23 cellular contexts compared by ENCODE assay signal in genomic region chr7:72268826-72269225, GRCh38.
"Had no signal": no experiment of that assay in that cellular context is flagged by ENCODE, and none has a peak within 500 bp of the region (broad histone marks: within the 10 kb centered on the region; RNA-seq: fewer than 3 reads in every experiment).

No MANE protein-coding gene starts in this region.

- H3K9me3 ChIP-seq: ovary, right lobe of liver, testis, thyroid gland, transverse colon, upper lobe of left lung had no signal

- ATAC-seq: mucosa of descending colon; naive thymus-derived CD4-positive, alpha-beta T cell; natural killer cell treated with Interleukin-12 subunit alpha and Interleukin-12 subunit beta and Interleukin-15 and Interleukin-18, amount 100 ng/mL, for 72 hours; right lobe of liver; stimulated activated naive B cell treated with anti-CD40 and anti-IgM and Interleukin-4, amounts not matched to agents 10 μg/mL and 1 μg/mL and 100 μg/mL, for 72 hours; stimulated activated naive CD8-positive, alpha-beta T cell treated with anti-CD3 and anti-CD28 coated beads, Interleukin-15, Interleukin-2, amounts not matched to agents 100 U/mL and 50 U/mL, for 24 hours had no signal

- H3K4me3 ChIP-seq: left ventricle myocardium inferior, lung, mucosa of descending colon, ovary, right atrium auricular region, right lobe of liver, skin epidermis, stomach, testis, thyroid gland, transverse colon, upper lobe of left lung had no signal

- H3K36me3 ChIP-seq: left ventricle myocardium inferior, ovary, right atrium auricular region, right lobe of liver, stomach, thyroid gland, transverse colon, upper lobe of left lung had no signal

- H3K27me3 ChIP-seq: ovary, right atrium auricular region, right lobe of liver, stomach, testis, thyroid gland, transverse colon, upper lobe of left lung had no signal

- DNase-seq: islet precursor cell; left ventricle myocardium inferior; mesendoderm; midbrain; mucosa of descending colon; naive thymus-derived CD4-positive, alpha-beta T cell; ovary; right lobe of liver; stimulated activated CD4-positive, alpha-beta T cell treated with anti-CD3 and anti-CD28 coated beads, Interleukin-12 subunit alpha, Interleukin-12 subunit beta, amount 100 ng/mL, for 4 hours; stimulated activated CD4-positive, alpha-beta T cell treated with anti-CD3 and anti-CD28 coated beads, Interleukin-15, amount 100 ng/mL, for 24 hours; stimulated activated CD4-positive, alpha-beta T cell treated with anti-CD3 and anti-CD28 coated beads, Interleukin-2, amount 100 ng/mL, for 24 hours; stimulated activated CD4-positive, alpha-beta T cell treated with anti-CD3 and anti-CD28 coated beads, Interleukin-4, amount 100 ng/mL, for 1 hour; stimulated activated naive B cell treated with anti-CD40 and anti-IgM and Interleukin-4, amounts not matched to agents 10 μg/mL and 1 μg/mL and 100 μg/mL, for 72 hours; stimulated activated naive CD8-positive, alpha-beta T cell treated with anti-CD3 and anti-CD28 coated beads, Interleukin-15, Interleukin-2, amounts not matched to agents 100 U/mL and 50 U/mL, for 24 hours; stomach; testis; thyroid gland; transverse colon; upper lobe of left lung had no signal

- H3K27ac ChIP-seq: left ventricle myocardium inferior, ovary, right atrium auricular region, right lobe of liver, skin epidermis, stomach, testis, thyroid gland, transverse colon, upper lobe of left lung had no signal

- H3K4me1 ChIP-seq: left ventricle myocardium inferior, right atrium auricular region, right lobe of liver, stomach, testis, thyroid gland, transverse colon, upper lobe of left lung had no signal
